10 cellular contexts compared by ENCODE assay signal in the genomic region with DNA sequence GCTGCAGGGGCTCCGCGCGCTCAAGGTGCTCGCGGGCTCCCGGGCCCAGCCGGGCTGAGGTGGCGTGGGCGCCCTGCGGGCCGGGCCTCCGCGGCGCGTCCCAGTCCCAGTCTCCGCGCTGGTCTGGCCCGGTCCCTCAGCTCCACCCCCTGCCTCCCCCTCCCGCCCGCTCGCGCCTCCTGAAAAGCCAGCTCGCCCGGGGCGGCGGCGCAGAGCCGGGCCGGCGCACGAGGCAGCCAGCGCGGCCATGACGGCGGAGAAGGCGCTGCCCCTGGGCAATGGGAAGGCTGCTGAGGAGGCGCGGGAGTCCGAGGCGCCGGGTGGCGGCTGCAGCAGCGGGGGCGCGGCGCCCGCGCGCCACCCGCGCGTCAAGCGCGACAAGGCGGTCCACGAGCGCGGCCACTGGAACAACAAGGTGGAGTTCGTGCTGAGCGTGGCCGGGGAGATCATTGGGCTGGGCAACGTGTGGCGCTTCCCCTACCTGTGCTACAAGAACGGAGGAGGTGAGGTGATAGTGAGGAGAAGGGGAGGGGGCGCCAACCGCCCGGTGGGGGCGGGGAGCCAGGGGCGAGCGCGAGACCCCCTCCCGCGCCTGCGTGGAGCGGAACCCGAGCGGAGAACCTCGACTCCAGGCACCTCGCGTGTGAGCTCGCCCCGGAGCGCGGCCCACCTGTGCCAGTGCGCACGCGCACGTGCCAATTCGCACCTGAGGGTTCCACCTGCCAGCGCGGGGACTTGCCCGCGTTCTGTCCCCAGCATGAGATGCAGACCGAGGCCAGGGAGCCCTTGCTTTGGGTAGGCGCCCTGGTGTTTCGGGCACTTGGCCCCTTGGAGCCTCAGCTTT. TPM values are rescaled to one million over a fixed set of nuclear protein-coding genes. Genes with fewer than 3 reads are reported as not detected.
DNase-seq lines count a peak whose midpoint lies in the region; ATAC-seq, FAIRE-seq and TF ChIP-seq lines count a peak whose summit lies in the region.
"Had no signal": no experiment of that assay in that cellular context is flagged by ENCODE, and none has a peak within 500 bp of the region (broad histone marks: within the 10 kb centered on the region; RNA-seq: fewer than 3 reads in every experiment).

A gene (plus strand): TSS at position 210 of the 844 bp plus-strand sequence. CDS start 38 bp downstream, at position 248.

- H3K4me3 Mint-ChIP-seq in nephron progenitor cell: peak within 1 kb of the TSS; percentile 77

- no peak for FAIRE-seq in urothelium cell line (lab: Jason Lieb, UNC)

- H3K36me3 Mint-ChIP-seq in nephron progenitor cell (ENCODE audit: low read depth): no peaks in the 10 kb centered on the region
- H3K36me3 Mint-ChIP-seq: activated naive CD4-positive, alpha-beta T cell treated with anti-CD3 and anti-CD28 coated beads, Interleukin-2, amount 50 U/mL, for 72 hours had no signal

- ATAC-seq in Right ventricle myocardium inferior: peak; percentile 28
- peak; percentile 88 for ATAC-seq in esophagus mucosa
- no peak for ATAC-seq in GM18858 (IDR thresholded peaks at IDR 0.05; ENCODE audit: unreplicated experiment)
- ATAC-seq: activated naive CD4-positive, alpha-beta T cell treated with anti-CD3 and anti-CD28 coated beads, Interleukin-2, amount 50 U/mL, for 72 hours had no signal

- no peak for DNase-seq in Right ventricle myocardium inferior (ENCODE audit: missing footprints)
- no peak for DNase-seq in cardiac septum (ENCODE audit: low spot score)
- peak; percentile 71 for DNase-seq in nephron progenitor cell
- peak; percentile 80 for DNase-seq in urothelium cell line (ENCODE audit: low spot score)
- DNase-seq in SKM-1 (lab: John Stamatoyannopoulos, UW; ENCODE audit: unreplicated experiment): no peak
- DNase-seq in MV-4-11 (lab: John Stamatoyannopoulos, UW): no peak
- DNase-seq: NCI-H510A had no signal

- H3K27me3 Mint-ChIP-seq in nephron progenitor cell (ENCODE audit: low read depth, poor library complexity): peaks cover 92% of the 10 kb centered on the region

- TF ChIP-seq CTCF in nephron progenitor cell (IDR thresholded peaks at IDR 0.05): no peak

- intact Hi-C loops in Right ventricle myocardium inferior (cut with DNase I) (no loop called here), cardiac septum (cut with DNase I) (no loop called here)

- no peaks in the 10 kb centered on the region for H3K9me3 Mint-ChIP-seq in nephron progenitor cell
- H3K9me3 Mint-ChIP-seq: activated naive CD4-positive, alpha-beta T cell treated with anti-CD3 and anti-CD28 coated beads, Interleukin-2, amount 50 U/mL, for 72 hours had no signal

- no peak within 1 kb of the TSS for H3K27ac Mint-ChIP-seq in nephron progenitor cell
- H3K27ac Mint-ChIP-seq: activated naive CD4-positive, alpha-beta T cell treated with anti-CD3 and anti-CD28 coated beads, Interleukin-2, amount 50 U/mL, for 72 hours had no signal

- H3K4me1 Mint-ChIP-seq in nephron progenitor cell: no peaks in the 10 kb centered on the region

RNA-seq across cellular contexts. Expression of the gene that starts here (rescaled TPM):
- total RNA-seq in Right ventricle myocardium inferior (not detected), cardiac septum (not detected), esophagus mucosa (7.8 TPM)
- total RNA-seq: activated naive CD4-positive, alpha-beta T cell treated with anti-CD3 and anti-CD28 coated beads, Interleukin-2, amount 50 U/mL, for 72 hours had no signal

Comparison
In these comparisons a context has a peak if more than half of its experiments do, and no peak if none do; other contexts are left out.
1. Peak in ATAC-seq in Right ventricle myocardium inferior; RNA of the gene not detected or under 1 TPM.
2. DNase-seq: peak in nephron progenitor cell (single experiment) and urothelium cell line (single experiment); none in Right ventricle myocardium inferior (single experiment), cardiac septum (single experiment), SKM-1 (single experiment) and MV-4-11 (single experiment).